In the genomic region with DNA sequence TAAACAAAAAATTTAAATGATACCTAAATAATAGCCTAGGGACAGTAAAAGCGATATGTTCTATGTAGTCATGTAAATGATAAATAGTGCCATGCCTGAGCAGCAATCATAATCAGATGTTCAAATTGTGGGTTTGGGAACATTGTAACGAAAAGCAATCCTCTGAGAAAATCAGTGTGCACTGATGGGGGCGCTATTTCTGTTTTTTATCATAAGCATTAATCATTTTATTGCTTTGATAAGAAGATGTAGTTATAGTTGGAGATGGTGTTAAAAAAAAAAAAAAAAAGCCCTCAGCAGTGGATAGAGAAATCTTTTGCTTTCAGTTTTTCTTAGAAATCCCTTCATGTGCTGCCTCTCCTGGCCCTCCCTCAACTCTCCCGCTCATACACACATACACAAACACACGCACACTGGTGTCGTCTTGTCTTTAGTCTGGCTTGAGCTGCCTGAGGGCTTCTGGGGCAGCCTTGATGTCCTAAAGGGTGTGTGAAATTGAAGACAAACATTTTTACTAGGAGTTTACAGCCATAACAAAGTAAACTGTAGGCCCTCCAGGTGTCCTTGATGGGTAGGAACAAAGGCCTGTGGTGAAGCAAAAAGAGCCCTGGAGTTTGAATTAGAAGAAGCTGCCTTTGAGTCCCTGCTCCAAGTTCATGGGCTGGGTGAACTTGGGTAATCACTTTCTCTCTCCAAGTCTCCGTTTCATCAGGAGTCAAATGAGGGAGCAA, we compare ENCODE assay signal across 19 cellular contexts.
DNase-seq lines count a peak whose midpoint lies in the region; FAIRE-seq and TF ChIP-seq lines count a peak whose summit lies in the region.
"Had no signal": no experiment of that assay in that cellular context is flagged by ENCODE, and none has a peak within 500 bp of the region (broad histone marks: within the 10 kb centered on the region; RNA-seq: fewer than 3 reads in every experiment).

No MANE protein-coding gene starts in this region.

- no peak for FAIRE-seq in D721Med (lab: Jason Lieb, UNC)

- DNase-seq in H9 (peak; percentile 73), NCI-H2081 treated with DMSO at 0.1 percent for 48 hours (lab: John Stamatoyannopoulos, UW) (peak; percentile 16), endothelial cell (ENCODE audit: low spot score) (no peak), neuronal stem cell (ENCODE audit: low spot score) (no peak), D721Med (ENCODE audit: insufficient read length, low spot score) (no peak), NCI-H1694 treated with DMSO at 0.1 percent for 48 hours (lab: John Stamatoyannopoulos, UW) (no peak)
- no peak for DNase-seq in stimulated activated CD4-positive, alpha-beta T cell treated with anti-CD3 and anti-CD28 coated beads, Interleukin-4, amount 100 ng/mL, for 1 hour
- DNase-seq: adrenal gland; DMS79; effector CD4-positive, alpha-beta T cell; hippocampal formation; IMR-90; left ventricle myocardium inferior; NCI-H1092 treated with DMSO at 0.1 percent for 48 hours; NCI-H774; T-cell; transverse colon had no signal

- H3K9ac ChIP-seq in H9 (ENCODE audit: extremely low read depth, insufficient read length, low read length): no peak overlapping the region
- H3K9ac ChIP-seq in neuronal stem cell (ENCODE audit: low read depth, low read length, poor library complexity): no peak overlapping the region

- H4K20me1 ChIP-seq in H9 (ENCODE audit: control insufficient read depth, insufficient read depth, insufficient read length): no peaks in the 10 kb centered on the region

- peak; percentile 63 for TF ChIP-seq CTCF in H9 (conservative IDR thresholded peaks at IDR 0.05)
- peak; percentile 62 for TF ChIP-seq CTCF in endothelial cell (IDR thresholded peaks at IDR 0.05; ENCODE audit: unreplicated experiment)
- TF ChIP-seq CTCF in D721Med (IDR thresholded peaks at IDR 0.05; ENCODE audit: insufficient read depth, missing control alignments): no peak

- H3K9me3 Mint-ChIP-seq in H9 (no peaks in the 10 kb centered on the region; a peak in 1 of 5 replicates), endothelial cell (ENCODE audit: unreplicated experiment) (no peaks in the 10 kb centered on the region)
- H3K9me3 Mint-ChIP-seq: activated T-helper 17 cell treated with anti-CD3 and anti-CD28 coated beads, Interleukin-2, amount 50 U/mL, for 72 hours; stimulated activated memory B cell treated with anti-CD40 and anti-IgM and Interleukin-4, amounts not matched to agents 10 μg/mL and 1 μg/mL and 100 μg/mL, for 72 hours had no signal

- no peak overlapping the region for H4K91ac ChIP-seq in H9 (ENCODE audit: insufficient read length, low read depth, low read length)
- H4K91ac ChIP-seq in neuronal stem cell (ENCODE audit: low read depth, low read length, poor library complexity): no peak overlapping the region

- no peak overlapping the region for H4K5ac ChIP-seq in H9 (ENCODE audit: insufficient read length, low read depth, low read length)

- no peaks in the 10 kb centered on the region for H3K36me3 ChIP-seq in neuronal stem cell (replicated peaks in 1 of 2; ENCODE audit: control insufficient read depth in 2 of 2, insufficient read depth in 2 of 2, low read length in 2 of 2)
- H3K36me3 ChIP-seq: adrenal gland, left ventricle myocardium inferior, transverse colon had no signal

- H3K14ac ChIP-seq in H9 (ENCODE audit: insufficient read depth, low read length) (no peak overlapping the region), neuronal stem cell (ENCODE audit: low read length) (no peak overlapping the region)

- H3K4me3 Mint-ChIP-seq in H9 (0 out of 5 replicates have a peak overlapping the region, but pooled peaks of 1 of the 2 experiments have one; percentile 49), endothelial cell (ENCODE audit: unreplicated experiment) (no peak overlapping the region)
- H3K4me3 Mint-ChIP-seq: activated T-helper 17 cell treated with anti-CD3 and anti-CD28 coated beads, Interleukin-2, amount 50 U/mL, for 72 hours; stimulated activated memory B cell treated with anti-CD40 and anti-IgM and Interleukin-4, amounts not matched to agents 10 μg/mL and 1 μg/mL and 100 μg/mL, for 72 hours; T-cell had no signal

- H3K4me2 ChIP-seq in H9 (ENCODE audit: insufficient read depth, insufficient read length, low read length) (no peak overlapping the region), neuronal stem cell (ENCODE audit: insufficient read depth, low read length, poor library complexity, severe bottlenecking) (no peak overlapping the region)

- H3K27me3 ChIP-seq in H9 (ENCODE audit: insufficient read depth, low read length) (no peaks in the 10 kb centered on the region; the same call in 1 of the 2 replicates), neuronal stem cell (ENCODE audit: control insufficient read depth in 3 of 3, insufficient read depth in 3 of 3, low read depth in 1 of 3, low read length in 3 of 3) (no peaks in the 10 kb centered on the region)
- H3K27me3 ChIP-seq: adrenal gland, transverse colon had no signal

- H3K27me3 Mint-ChIP-seq in H9 (ENCODE audit: low read depth) (peaks cover 8% of the 10 kb centered on the region), endothelial cell (ENCODE audit: unreplicated experiment) (no peaks in the 10 kb centered on the region)
- H3K27me3 Mint-ChIP-seq: activated T-helper 17 cell treated with anti-CD3 and anti-CD28 coated beads, Interleukin-2, amount 50 U/mL, for 72 hours; stimulated activated memory B cell treated with anti-CD40 and anti-IgM and Interleukin-4, amounts not matched to agents 10 μg/mL and 1 μg/mL and 100 μg/mL, for 72 hours; T-cell had no signal

- H2BK12ac ChIP-seq in H9 (ENCODE audit: insufficient read length, low read depth, low read length) (no peak overlapping the region), neuronal stem cell (ENCODE audit: low read length) (no peak overlapping the region)

- no peak overlapping the region for H3K4me3 ChIP-seq in neuronal stem cell (ENCODE audit: low read length in 2 of 2)
- H3K4me3 ChIP-seq: adrenal gland, left ventricle myocardium inferior, transverse colon had no signal

- no peak overlapping the region for H2AFZ ChIP-seq in H9 (ENCODE audit: low read length)
- peak overlapping the region; percentile 50 for H2AFZ ChIP-seq in neuronal stem cell (ENCODE audit: low read length)

- no peak overlapping the region for H3T11ph ChIP-seq in H9 (ENCODE audit: low read length)

- H2AK5ac ChIP-seq in H9 (ENCODE audit: insufficient read length, low read length) (no peak overlapping the region), neuronal stem cell (ENCODE audit: low read depth, low read length) (no peak overlapping the region)

- no peaks in the 10 kb centered on the region for H3K36me3 Mint-ChIP-seq in H9 (ENCODE audit: insufficient read depth in 1 of 3, low read depth in 3 of 3)
- no peaks in the 10 kb centered on the region for H3K36me3 Mint-ChIP-seq in endothelial cell (ENCODE audit: low read depth, unreplicated experiment)
- H3K36me3 Mint-ChIP-seq: stimulated activated memory B cell treated with anti-CD40 and anti-IgM and Interleukin-4, amounts not matched to agents 10 μg/mL and 1 μg/mL and 100 μg/mL, for 72 hours; T-cell had no signal

- H2BK5ac ChIP-seq in H9 (ENCODE audit: insufficient read length, low read length) (no peak overlapping the region), neuronal stem cell (ENCODE audit: low read length) (no peak overlapping the region)

- H2BK15ac ChIP-seq in H9 (ENCODE audit: low read depth, low read length) (no peak overlapping the region), neuronal stem cell (ENCODE audit: low read length) (no peak overlapping the region)

- H3K27ac ChIP-seq in H9 (ENCODE audit: insufficient read length, low read depth, low read length) (no peak overlapping the region), neuronal stem cell (replicated peaks; ENCODE audit: low read length) (no peak overlapping the region)
- H3K27ac ChIP-seq: adrenal gland, left ventricle myocardium inferior, transverse colon had no signal

- H3K27ac Mint-ChIP-seq in H9: peak overlapping the region in 2 of 3 experiments; percentile 11 to 40; a peak in 1 of 7 replicates
- H3K27ac Mint-ChIP-seq in endothelial cell (ENCODE audit: unreplicated experiment): no peak overlapping the region
- H3K27ac Mint-ChIP-seq: activated T-helper 17 cell treated with anti-CD3 and anti-CD28 coated beads, Interleukin-2, amount 50 U/mL, for 72 hours; stimulated activated memory B cell treated with anti-CD40 and anti-IgM and Interleukin-4, amounts not matched to agents 10 μg/mL and 1 μg/mL and 100 μg/mL, for 72 hours; T-cell had no signal

- H3K56ac ChIP-seq in H9 (ENCODE audit: insufficient read length, low read depth, low read length): no peak overlapping the region

- H3K23me2 ChIP-seq in H9 (ENCODE audit: insufficient read length, low read depth, low read length, poor library complexity, severe bottlenecking): no peaks in the 10 kb centered on the region

- H3K4ac ChIP-seq in H9 (ENCODE audit: low read depth, low read length) (no peak overlapping the region), neuronal stem cell (ENCODE audit: low read length) (no peak overlapping the region)

- H4K8ac ChIP-seq in H9 (replicated peaks; ENCODE audit: insufficient read length, low read depth, low read length) (no peak overlapping the region), neuronal stem cell (ENCODE audit: low read depth, low read length) (no peak overlapping the region)

- H2BK120ac ChIP-seq in H9 (ENCODE audit: low read depth, low read length, poor library complexity, severe bottlenecking) (no peak overlapping the region), neuronal stem cell (ENCODE audit: low read depth, low read length) (no peak overlapping the region)

- peaks cover 69 to 71% of the 10 kb centered on the region in 2 experiments for H3K4me1 Mint-ChIP-seq in H9
- H3K4me1 Mint-ChIP-seq in endothelial cell (ENCODE audit: unreplicated experiment): no peaks in the 10 kb centered on the region
- H3K4me1 Mint-ChIP-seq: activated T-helper 17 cell treated with anti-CD3 and anti-CD28 coated beads, Interleukin-2, amount 50 U/mL, for 72 hours; stimulated activated memory B cell treated with anti-CD40 and anti-IgM and Interleukin-4, amounts not matched to agents 10 μg/mL and 1 μg/mL and 100 μg/mL, for 72 hours; T-cell had no signal

- H3K23ac ChIP-seq in H9 (ENCODE audit: insufficient read length, low read depth, low read length) (no peak overlapping the region), neuronal stem cell (ENCODE audit: low read depth, low read length, poor library complexity) (no peak overlapping the region)

- H2BK20ac ChIP-seq in H9 (ENCODE audit: low read depth, low read length, poor library complexity, severe bottlenecking): no peak overlapping the region

- WGBS in H9 (ENCODE audit: extremely low coverage, insufficient read length, low lambda C conversion rate): no CpG with 5 or more reads among the region's 7 CpGs
- no CpG with 5 or more reads among the region's 7 CpGs for WGBS in neuronal stem cell (ENCODE audit: extremely low coverage in 2 of 2, insufficient read length in 2 of 2, insufficient replicate concordance in 1 of 2), 2 donors

- H3K9me3 ChIP-seq in H9 (ENCODE audit: control insufficient read depth, low read depth, low read length) (no peaks in the 10 kb centered on the region), neuronal stem cell (replicated peaks in 1 of 2; ENCODE audit: control insufficient read depth in 2 of 2, insufficient read depth in 1 of 2, low read depth in 1 of 2, low read length in 2 of 2) (no peaks in the 10 kb centered on the region)
- H3K9me3 ChIP-seq: adrenal gland, left ventricle myocardium inferior, transverse colon had no signal

- H3K4me1 ChIP-seq in H9 (ENCODE audit: insufficient read depth, low read length) (peaks cover 14% of the 10 kb centered on the region; the same call in 1 of the 2 replicates), neuronal stem cell (ENCODE audit: control insufficient read depth in 2 of 2, insufficient read depth in 1 of 2, low read depth in 1 of 2, low read length in 2 of 2) (peaks cover 2 to 15% of the 10 kb centered on the region in 2 donors)
- H3K4me1 ChIP-seq: adrenal gland, left ventricle myocardium inferior, transverse colon had no signal

- H3K79me1 ChIP-seq in H9 (ENCODE audit: insufficient read depth, low read depth, low read length, poor library complexity, severe bottlenecking) (no peaks in the 10 kb centered on the region), neuronal stem cell (ENCODE audit: low read depth, low read length) (no peaks in the 10 kb centered on the region)

- no peaks in the 10 kb centered on the region for H3K79me2 ChIP-seq in H9 (ENCODE audit: insufficient read depth, low read length)

- H3K18ac ChIP-seq in H9 (ENCODE audit: insufficient read length, low read depth, low read length): no peak overlapping the region
- no peak overlapping the region for H3K18ac ChIP-seq in neuronal stem cell (ENCODE audit: low read length)

Comparison
In these comparisons a context has a peak if more than half of its experiments do, and no peak if none do; other contexts are left out.
1. DNase-seq: peak in H9 (single experiment) and NCI-H2081 treated with DMSO at 0.1 percent for 48 hours (single experiment); none in endothelial cell (single experiment), neuronal stem cell (single experiment), D721Med (single experiment), NCI-H1694 treated with DMSO at 0.1 percent for 48 hours (single experiment) and stimulated activated CD4-positive, alpha-beta T cell treated with anti-CD3 and anti-CD28 coated beads, Interleukin-4, amount 100 ng/mL, for 1 hour (single experiment).